ENCODE assay signal across 8 cellular contexts in the genomic region with DNA sequence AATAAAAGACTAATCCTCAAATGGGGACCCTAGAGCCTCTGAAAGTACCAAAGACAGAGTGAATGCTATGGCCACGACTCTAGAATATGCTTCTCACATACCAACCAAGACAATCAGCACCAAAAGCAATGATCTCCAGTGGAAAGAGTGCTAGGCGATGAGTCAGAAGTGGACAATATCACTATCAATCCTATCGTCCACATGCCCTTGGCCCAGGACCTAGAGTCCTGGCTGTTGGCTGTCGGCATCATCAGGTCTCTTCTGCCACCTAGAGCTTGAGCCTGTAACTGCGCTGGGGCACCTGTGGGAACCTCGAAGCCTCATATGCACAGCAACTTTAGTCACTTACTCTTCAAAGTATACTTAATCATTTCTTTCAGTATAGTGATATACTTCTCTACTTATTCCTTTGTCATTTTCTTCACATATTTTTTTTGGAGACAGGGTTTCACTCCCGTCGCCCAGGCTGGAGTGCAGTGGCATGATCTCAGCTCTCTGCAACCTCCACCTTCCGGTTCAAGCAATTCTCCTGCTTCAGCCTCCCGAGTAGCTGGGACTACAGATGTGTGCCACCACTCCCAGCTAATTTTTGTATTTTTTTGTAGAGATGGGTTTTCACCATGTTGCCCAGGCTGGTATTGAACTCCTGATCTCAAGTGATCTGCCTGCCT. TPM values are rescaled to one million over a fixed set of nuclear protein-coding genes. Genes with fewer than 3 reads are reported as not detected.
DNase-seq lines count a peak whose midpoint lies in the region; ATAC-seq and TF ChIP-seq lines count a peak whose summit lies in the region.

No MANE protein-coding gene starts in this region.

- ATAC-seq in lung (ENCODE audit: insufficient read depth, low FRiP score) (peak; percentile 93), HG03159 (IDR thresholded peaks at IDR 0.05; ENCODE audit: unreplicated experiment) (no peak), GM18858 (IDR thresholded peaks at IDR 0.05; ENCODE audit: unreplicated experiment) (no peak)

- peak; percentile 84 for TF ChIP-seq CTCF in WI38 (IDR thresholded peaks at IDR 0.05; ENCODE audit: low read depth, low read length)
- TF ChIP-seq CTCF in lung (IDR thresholded peaks at IDR 0.05; ENCODE audit: control extremely low read depth, extremely low read depth): peak; percentile 39

- H3K27me3 ChIP-seq in lung (ENCODE audit: control insufficient read depth, insufficient read depth): no peaks in the 10 kb centered on the region

- no peak overlapping the region for H3K27ac ChIP-seq in lung (ENCODE audit: low read depth in 1 of 2, low read length in 1 of 2)
- H3K27ac ChIP-seq in substantia nigra (ENCODE audit: low read depth, low read length, poor library complexity, severe bottlenecking): no peak overlapping the region

- no peaks in the 10 kb centered on the region for H3K4me1 ChIP-seq in lung (ENCODE audit: control insufficient read depth in 2 of 2, insufficient read depth in 2 of 2, low read length in 2 of 2)

- DNase-seq in EH (ENCODE audit: low read depth) (peak; percentile 96), Kasumi-1 (lab: John Stamatoyannopoulos, UW) (peak; percentile 26 to 35), dermis microvascular lymphatic vessel endothelial cell (ENCODE audit: low read depth in 2 of 2) (peak; percentile 77 to 86), lung (ENCODE audit: low spot score) (peak; percentile 47), substantia nigra (lab: John Stamatoyannopoulos, UW) (peak in 26 of 49 donors; percentile 0 to 50 (median 16))

- peaks cover 12 to 31% of the 10 kb centered on the region in 2 donors for H3K36me3 ChIP-seq in lung (ENCODE audit: control insufficient read depth in 2 of 2, insufficient read depth in 2 of 2, low read length in 2 of 2)

- 81 to 87% methylated on average over 10 of the region's 10 CpGs for WGBS in lung, 2 donors

- H3K9me3 ChIP-seq in lung (ENCODE audit: control insufficient read depth in 2 of 2, insufficient read depth in 1 of 2, low read length in 1 of 2): no peaks in the 10 kb centered on the region

- H3K4me3 ChIP-seq in WI38 (ENCODE audit: low read depth, low read length) (no peak overlapping the region), lung (no peak overlapping the region)

RNA-seq across cellular contexts. Expression of gene NOL10, which starts 29.7 kb away (rescaled TPM):
- total RNA-seq in dermis microvascular lymphatic vessel endothelial cell (23.1 and 27.3 TPM in 2 replicates), lung (10 to 100 TPM; 19.8 to 29.1 TPM)
- 10 to 100 TPM in 1 of 2 donors, 1 to 10 TPM in 1; 8.7 to 12.3 TPM for polyA plus RNA-seq in lung

Comparison
In these comparisons a context has a peak if more than half of its experiments do, and no peak if none do; other contexts are left out.
1. DNase-seq: peak in every context shown above with its lines; median percentile 96 in EH; 82 in dermis microvascular lymphatic vessel endothelial cell; 47 in lung; 30 in Kasumi-1; 16 in substantia nigra.